ENCODE assay signal across 8 cellular contexts in genomic region chr16:86072328-86073102, GRCh38.
DNase-seq lines count a peak whose midpoint lies in the region; FAIRE-seq and TF ChIP-seq lines count a peak whose summit lies in the region.

No MANE protein-coding gene starts in this region.

- no peak overlapping the region for H3K4me3 Mint-ChIP-seq in MCF 10A (ENCODE audit: unreplicated experiment)
- no peak overlapping the region for H3K4me3 Mint-ChIP-seq in immature natural killer cell

- H4K20me1 ChIP-seq in keratinocyte (ENCODE audit: control insufficient read depth, extremely low read depth, insufficient read depth, low read length), result no peaks in the 10 kb centered on the region

- no peaks in the 10 kb centered on the region for H3K9me1 ChIP-seq in keratinocyte (ENCODE audit: control insufficient read depth, extremely low read depth, insufficient read depth, low read length)

- H3K27me3 ChIP-seq in keratinocyte (ENCODE audit: control insufficient read depth, extremely low read depth, insufficient read depth, low read length), result no peaks in the 10 kb centered on the region

- no peak for FAIRE-seq in keratinocyte (lab: Jason Lieb, UNC)

- TF ChIP-seq CTCF in MCF 10A (IDR thresholded peaks at IDR 0.05; ENCODE audit: unreplicated experiment) (peak; percentile 80), keratinocyte (optimal IDR thresholded peaks at IDR 0.05 in 1 of 3, IDR thresholded peaks at IDR 0.05 in 1 of 3, conservative IDR thresholded peaks at IDR 0.05 in 1 of 3; ENCODE audit: extremely low read depth in 1 of 3, insufficient read depth in 2 of 3, low read length in 3 of 3) (peak; percentile 70 to 78 (median 71))

- peak; percentile 8 for DNase-seq in DMS 273 treated with DMSO at 0.1 percent for 48 hours (lab: John Stamatoyannopoulos, UW)
- peak; percentile 77 for DNase-seq in HuH-7 (ENCODE audit: low spot score)
- peak; percentile 21 to 29 for DNase-seq in SHP77 (lab: John Stamatoyannopoulos, UW)
- peak; percentile 66 for DNase-seq in MCF 10A (ENCODE audit: unreplicated experiment)
- DNase-seq in keratinocyte (ENCODE audit: low read depth, low spot score), result no peak
- DNase-seq in stimulated activated CD4-positive, alpha-beta T cell treated with anti-CD3 and anti-CD28 coated beads, Interleukin-2, amount 100 ng/mL, for 24 hours, result peak; percentile 41 to 65
- no peak for DNase-seq in effector CD4-positive, alpha-beta T cell
- no peak for DNase-seq in immature natural killer cell

- no peak overlapping the region for H2AFZ ChIP-seq in keratinocyte (ENCODE audit: control insufficient read depth, low read length)

- H3K9me3 Mint-ChIP-seq in MCF 10A (ENCODE audit: unreplicated experiment), result no peaks in the 10 kb centered on the region
- peaks cover 0 to 1% (median 0%) of the 10 kb centered on the region in 6 donors for H3K9me3 Mint-ChIP-seq in immature natural killer cell

- H3K4me1 Mint-ChIP-seq in MCF 10A (ENCODE audit: insufficient read depth, unreplicated experiment) (no peaks in the 10 kb centered on the region), immature natural killer cell (no peaks in the 10 kb centered on the region)

- peaks cover 90% of the 10 kb centered on the region for H3K27me3 Mint-ChIP-seq in MCF 10A (ENCODE audit: insufficient read depth, unreplicated experiment)
- peaks cover 0 to 10% (median 5%) of the 10 kb centered on the region in 3 donors for H3K27me3 Mint-ChIP-seq in immature natural killer cell (ENCODE audit: low read depth in 3 of 3)

- no peaks in the 10 kb centered on the region for H3K36me3 ChIP-seq in keratinocyte (ENCODE audit: control insufficient read depth in 2 of 2, extremely low read depth in 1 of 2, insufficient read depth in 2 of 2, low read length in 2 of 2)

- H3K27ac Mint-ChIP-seq in MCF 10A (ENCODE audit: low read depth, unreplicated experiment) (no peak overlapping the region), immature natural killer cell (no peak overlapping the region)

- H3K4me1 ChIP-seq in keratinocyte (ENCODE audit: control insufficient read depth, extremely low read depth, insufficient read depth, low read length), result no peaks in the 10 kb centered on the region

- H3K79me2 ChIP-seq in keratinocyte (ENCODE audit: control insufficient read depth, insufficient read depth, low read length), result no peaks in the 10 kb centered on the region

- no peak overlapping the region for H3K4me3 ChIP-seq in keratinocyte (ENCODE audit: control insufficient read depth in 2 of 3, extremely low read depth in 1 of 3, insufficient read depth in 2 of 3, low read depth in 1 of 3, low read length in 3 of 3)

- no peak overlapping the region for H3K27ac ChIP-seq in keratinocyte (ENCODE audit: control insufficient read depth, insufficient read depth, low read length)

- BruUV-seq in MCF 10A (replicated peaks; lab: Mats Ljungman, UMichigan), result no TSS peak

- H3K9me3 ChIP-seq in keratinocyte (ENCODE audit: control insufficient read depth, low read depth, low read length), result no peaks in the 10 kb centered on the region

- no peak overlapping the region for H3K9ac ChIP-seq in keratinocyte (ENCODE audit: control insufficient read depth, extremely low read depth, insufficient read depth, low read length)

- no peaks in the 10 kb centered on the region for H3K36me3 Mint-ChIP-seq in MCF 10A (ENCODE audit: insufficient read depth, unreplicated experiment)
- H3K36me3 Mint-ChIP-seq in immature natural killer cell, result no peaks in the 10 kb centered on the region

- no peak overlapping the region for H3K4me2 ChIP-seq in keratinocyte (ENCODE audit: control insufficient read depth, extremely low read depth, insufficient read depth, low read depth, low read length)

- dilution Hi-C loops in keratinocyte (cut with MboI; ENCODE audit: extremely low pct_ligation_motif_present, low sequenced_read_pairs), result loop anchor here (10.0 kb wide), 1 partner anchor 442 kb away; the partner anchor contains the start of gene FOXF1

- CTCF ChIA-PET in MCF 10A (lab: Yijun Ruan, JAX), result interaction anchor here (0.5 to 14.8 kb wide), 29 partner anchors 9 to 1598 kb away, joined by 3 to 249 read pairs (median 4); no protein-coding TSS in a partner anchor

- POLR2A ChIA-PET in MCF 10A (lab: Yijun Ruan, JAX), result interaction anchor here (1.0 to 1.5 kb wide), 2 partner anchors 445 to 448 kb away, joined by 3 to 4 read pairs; no protein-coding TSS in a partner anchor

- intact Hi-C loops in MCF 10A (cut with micrococcal nuclease), result loop anchor here (1.0 kb wide), 1 partner anchor 445 kb away; no protein-coding TSS in a partner anchor

Comparison
In these comparisons a context has a peak if more than half of its experiments do, and no peak if none do; other contexts are left out.
1. DNase-seq: peak in DMS 273 treated with DMSO at 0.1 percent for 48 hours (single experiment), HuH-7 (single experiment), SHP77 (2 of 2), MCF 10A (single experiment) and stimulated activated CD4-positive, alpha-beta T cell treated with anti-CD3 and anti-CD28 coated beads, Interleukin-2, amount 100 ng/mL, for 24 hours (2 of 2); none in keratinocyte (single experiment), effector CD4-positive, alpha-beta T cell (single experiment) and immature natural killer cell (0 of 3).